ENCODE assay signal across 21 cellular contexts in genomic region chr6:98695076-98695816, GRCh38.
"Had no signal": no experiment of that assay in that cellular context is flagged by ENCODE, and none has a peak within 500 bp of the region (broad histone marks: within the 10 kb centered on the region; RNA-seq: fewer than 3 reads in every experiment).

No MANE protein-coding gene starts in this region.

- H3K36me3 ChIP-seq: ascending aorta, left ventricle myocardium inferior, spleen, tibial artery had no signal

- H3K27ac ChIP-seq: ascending aorta, epithelial cell of prostate, foreskin keratinocyte, left ventricle myocardium inferior, parathyroid adenoma, spleen, tibial artery had no signal

- H3K4me3 ChIP-seq: ascending aorta, left ventricle myocardium inferior, mucosa of descending colon, spleen, tibial artery had no signal

- H3K4me1 ChIP-seq: ascending aorta, foreskin keratinocyte, left ventricle myocardium inferior, parathyroid adenoma, spleen, tibial artery had no signal

- H3K9me3 ChIP-seq: ascending aorta, left ventricle myocardium inferior, mucosa of descending colon, spleen, tibial artery had no signal

- ATAC-seq: activated naive CD8-positive, alpha-beta T cell treated with anti-CD3 and anti-CD28 coated beads, Interleukin-2, amount 50 U/mL, for 24 hours; activated T-cell treated with anti-CD3 and anti-CD28 coated beads, Interleukin-2, amount 50 U/mL, for 4 hours; foreskin keratinocyte; mucosa of descending colon; stimulated activated naive B cell treated with anti-CD40 and anti-IgM and Interleukin-4, amounts not matched to agents 10 μg/mL and 1 μg/mL and 100 μg/mL, for 72 hours had no signal

- DNase-seq: activated CD4-positive, alpha-beta T cell treated with anti-CD3 and anti-CD28 coated beads, Interleukin-2, amount 50 U/mL, for 1 hour; activated CD4-positive, CD25-positive, alpha-beta regulatory T cell treated with anti-CD3 and anti-CD28 coated beads, Interleukin-2, amount 50 U/mL, for 72 hours; activated CD8-positive, alpha-beta memory T cell treated with anti-CD3 and anti-CD28 coated beads, Interleukin-2, amount 50 U/mL, for 4 hours; activated naive CD4-positive, alpha-beta T cell treated with anti-CD3 and anti-CD28 coated beads, Interleukin-2, amount 10 ng/mL, durations not matched to agents 7 days and 5 days; activated naive CD8-positive, alpha-beta T cell treated with anti-CD3 and anti-CD28 coated beads, Interleukin-2, amount 50 U/mL, for 24 hours; activated T-cell treated with anti-CD3 and anti-CD28 coated beads, Interleukin-2, amount 50 U/mL, for 4 hours; endodermal cell; foreskin keratinocyte; glutamatergic neuron; left ventricle myocardium inferior; mucosa of descending colon; naive B cell; retina; spleen; stimulated activated naive B cell treated with anti-CD40 and anti-IgM and Interleukin-4, amounts not matched to agents 10 μg/mL and 1 μg/mL and 100 μg/mL, for 72 hours; T-helper 1 cell; T-helper 9 cell; tibial artery had no signal

- H3K27me3 ChIP-seq: ascending aorta, foreskin keratinocyte, spleen, tibial artery had no signal
